Comparison of ENCODE assay signal across 1 cellular context in the genomic region with DNA sequence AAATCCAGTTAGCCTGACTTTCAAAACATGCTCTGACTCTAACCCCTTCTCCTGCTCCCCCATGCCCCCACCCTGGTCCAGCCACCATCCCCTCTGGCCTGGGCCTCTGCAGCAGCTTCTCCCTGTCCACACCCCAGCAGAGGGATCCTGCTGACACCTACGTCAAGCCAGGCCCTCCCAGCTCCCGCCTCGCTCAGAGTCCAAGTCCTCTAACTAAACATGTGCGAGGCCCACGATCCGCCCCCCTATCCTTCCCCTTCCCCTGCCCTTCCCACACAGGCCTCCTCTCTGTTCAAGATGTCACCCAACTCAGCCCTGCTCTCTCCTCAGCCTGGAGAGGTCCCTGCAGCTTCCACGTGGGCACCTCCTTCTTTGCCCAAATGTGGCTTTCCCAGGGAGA.
A peak's percentile ranks its signal among the peaks of the same experiment; 100 is the strongest.
TF ChIP-seq lines count a peak whose summit lies in the region.

No MANE protein-coding gene starts in this region.

TF ChIP-seq in HepG2, 621 proteins besides CTCF, POLR2A, EP300 and RAD21 (continued from another document):
- TF ChIP-seq, protein P1, sequence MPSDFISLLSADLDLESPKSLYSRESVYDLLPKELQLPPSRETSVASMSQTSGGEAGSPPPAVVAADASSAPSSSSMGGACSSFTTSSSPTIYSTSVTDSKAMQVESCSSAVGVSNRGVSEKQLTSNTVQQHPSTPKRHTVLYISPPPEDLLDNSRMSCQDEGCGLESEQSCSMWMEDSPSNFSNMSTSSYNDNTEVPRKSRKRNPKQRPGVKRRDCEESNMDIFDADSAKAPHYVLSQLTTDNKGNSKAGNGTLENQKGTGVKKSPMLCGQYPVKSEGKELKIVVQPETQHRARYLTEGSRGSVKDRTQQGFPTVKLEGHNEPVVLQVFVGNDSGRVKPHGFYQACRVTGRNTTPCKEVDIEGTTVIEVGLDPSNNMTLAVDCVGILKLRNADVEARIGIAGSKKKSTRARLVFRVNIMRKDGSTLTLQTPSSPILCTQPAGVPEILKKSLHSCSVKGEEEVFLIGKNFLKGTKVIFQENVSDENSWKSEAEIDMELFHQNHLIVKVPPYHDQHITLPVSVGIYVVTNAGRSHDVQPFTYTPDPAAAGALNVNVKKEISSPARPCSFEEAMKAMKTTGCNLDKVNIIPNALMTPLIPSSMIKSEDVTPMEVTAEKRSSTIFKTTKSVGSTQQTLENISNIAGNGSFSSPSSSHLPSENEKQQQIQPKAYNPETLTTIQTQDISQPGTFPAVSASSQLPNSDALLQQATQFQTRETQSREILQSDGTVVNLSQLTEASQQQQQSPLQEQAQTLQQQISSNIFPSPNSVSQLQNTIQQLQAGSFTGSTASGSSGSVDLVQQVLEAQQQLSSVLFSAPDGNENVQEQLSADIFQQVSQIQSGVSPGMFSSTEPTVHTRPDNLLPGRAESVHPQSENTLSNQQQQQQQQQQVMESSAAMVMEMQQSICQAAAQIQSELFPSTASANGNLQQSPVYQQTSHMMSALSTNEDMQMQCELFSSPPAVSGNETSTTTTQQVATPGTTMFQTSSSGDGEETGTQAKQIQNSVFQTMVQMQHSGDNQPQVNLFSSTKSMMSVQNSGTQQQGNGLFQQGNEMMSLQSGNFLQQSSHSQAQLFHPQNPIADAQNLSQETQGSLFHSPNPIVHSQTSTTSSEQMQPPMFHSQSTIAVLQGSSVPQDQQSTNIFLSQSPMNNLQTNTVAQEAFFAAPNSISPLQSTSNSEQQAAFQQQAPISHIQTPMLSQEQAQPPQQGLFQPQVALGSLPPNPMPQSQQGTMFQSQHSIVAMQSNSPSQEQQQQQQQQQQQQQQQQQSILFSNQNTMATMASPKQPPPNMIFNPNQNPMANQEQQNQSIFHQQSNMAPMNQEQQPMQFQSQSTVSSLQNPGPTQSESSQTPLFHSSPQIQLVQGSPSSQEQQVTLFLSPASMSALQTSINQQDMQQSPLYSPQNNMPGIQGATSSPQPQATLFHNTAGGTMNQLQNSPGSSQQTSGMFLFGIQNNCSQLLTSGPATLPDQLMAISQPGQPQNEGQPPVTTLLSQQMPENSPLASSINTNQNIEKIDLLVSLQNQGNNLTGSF (CRISPR knock-in tag; IDR thresholded peaks at IDR 0.05), result no peak
- 0 out of 2 replicates have a peak, but pooled peaks have one; percentile 27 for TF ChIP-seq ZNF264 (CRISPR knock-in tag; IDR thresholded peaks at IDR 0.05)
- TF ChIP-seq ZNF367 (CRISPR knock-in tag; IDR thresholded peaks at IDR 0.05; ENCODE audit: borderline replicate concordance), result no peak
- TF ChIP-seq, protein P2, sequence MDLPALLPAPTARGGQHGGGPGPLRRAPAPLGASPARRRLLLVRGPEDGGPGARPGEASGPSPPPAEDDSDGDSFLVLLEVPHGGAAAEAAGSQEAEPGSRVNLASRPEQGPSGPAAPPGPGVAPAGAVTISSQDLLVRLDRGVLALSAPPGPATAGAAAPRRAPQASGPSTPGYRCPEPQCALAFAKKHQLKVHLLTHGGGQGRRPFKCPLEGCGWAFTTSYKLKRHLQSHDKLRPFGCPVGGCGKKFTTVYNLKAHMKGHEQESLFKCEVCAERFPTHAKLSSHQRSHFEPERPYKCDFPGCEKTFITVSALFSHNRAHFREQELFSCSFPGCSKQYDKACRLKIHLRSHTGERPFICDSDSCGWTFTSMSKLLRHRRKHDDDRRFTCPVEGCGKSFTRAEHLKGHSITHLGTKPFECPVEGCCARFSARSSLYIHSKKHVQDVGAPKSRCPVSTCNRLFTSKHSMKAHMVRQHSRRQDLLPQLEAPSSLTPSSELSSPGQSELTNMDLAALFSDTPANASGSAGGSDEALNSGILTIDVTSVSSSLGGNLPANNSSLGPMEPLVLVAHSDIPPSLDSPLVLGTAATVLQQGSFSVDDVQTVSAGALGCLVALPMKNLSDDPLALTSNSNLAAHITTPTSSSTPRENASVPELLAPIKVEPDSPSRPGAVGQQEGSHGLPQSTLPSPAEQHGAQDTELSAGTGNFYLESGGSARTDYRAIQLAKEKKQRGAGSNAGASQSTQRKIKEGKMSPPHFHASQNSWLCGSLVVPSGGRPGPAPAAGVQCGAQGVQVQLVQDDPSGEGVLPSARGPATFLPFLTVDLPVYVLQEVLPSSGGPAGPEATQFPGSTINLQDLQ (CRISPR knock-in tag; IDR thresholded peaks at IDR 0.05), result no peak
- TF ChIP-seq ARNTL (CRISPR knock-in tag; IDR thresholded peaks at IDR 0.05), result peak; percentile 30; the same call in 1 of the 2 replicates
- no peak for TF ChIP-seq ZNF205 (CRISPR knock-in tag; IDR thresholded peaks at IDR 0.05)
- TF ChIP-seq HNF4A (CRISPR knock-in tag; IDR thresholded peaks at IDR 0.05), result peak; percentile 88
- TF ChIP-seq HCFC1 (IDR thresholded peaks at IDR 0.05; ENCODE audit: low read depth, low read length), result no peak
- peak; percentile 76 for TF ChIP-seq TBX2 (CRISPR knock-in tag; IDR thresholded peaks at IDR 0.05; ENCODE audit: borderline replicate concordance)
- TF ChIP-seq ZNF501 (CRISPR knock-in tag; IDR thresholded peaks at IDR 0.05), result 0 out of 2 replicates have a peak, but pooled peaks have one; percentile 37
- no peak for TF ChIP-seq ZNF24 (IDR thresholded peaks at IDR 0.05)
- no peak for TF ChIP-seq ZC3H4 (CRISPR knock-in tag; IDR thresholded peaks at IDR 0.05; ENCODE audit: borderline replicate concordance)
- no peak for TF ChIP-seq ATRX (CRISPR knock-in tag; IDR thresholded peaks at IDR 0.05; ENCODE audit: borderline replicate concordance)
- TF ChIP-seq SAP130 (CRISPR knock-in tag; IDR thresholded peaks at IDR 0.05; ENCODE audit: low read depth), result peak; percentile 62; the same call in 1 of the 2 replicates
- TF ChIP-seq, protein P3, sequence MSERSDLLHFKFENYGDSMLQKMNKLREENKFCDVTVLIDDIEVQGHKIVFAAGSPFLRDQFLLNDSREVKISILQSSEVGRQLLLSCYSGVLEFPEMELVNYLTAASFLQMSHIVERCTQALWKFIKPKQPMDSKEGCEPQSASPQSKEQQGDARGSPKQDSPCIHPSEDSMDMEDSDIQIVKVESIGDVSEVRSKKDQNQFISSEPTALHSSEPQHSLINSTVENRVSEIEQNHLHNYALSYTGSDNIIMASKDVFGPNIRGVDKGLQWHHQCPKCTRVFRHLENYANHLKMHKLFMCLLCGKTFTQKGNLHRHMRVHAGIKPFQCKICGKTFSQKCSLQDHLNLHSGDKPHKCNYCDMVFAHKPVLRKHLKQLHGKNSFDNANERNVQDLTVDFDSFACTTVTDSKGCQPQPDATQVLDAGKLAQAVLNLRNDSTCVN (CRISPR knock-in tag; IDR thresholded peaks at IDR 0.05; ENCODE audit: borderline replicate concordance), result 0 out of 2 replicates have a peak, but pooled peaks have one; percentile 39
- TF ChIP-seq, protein P4, sequence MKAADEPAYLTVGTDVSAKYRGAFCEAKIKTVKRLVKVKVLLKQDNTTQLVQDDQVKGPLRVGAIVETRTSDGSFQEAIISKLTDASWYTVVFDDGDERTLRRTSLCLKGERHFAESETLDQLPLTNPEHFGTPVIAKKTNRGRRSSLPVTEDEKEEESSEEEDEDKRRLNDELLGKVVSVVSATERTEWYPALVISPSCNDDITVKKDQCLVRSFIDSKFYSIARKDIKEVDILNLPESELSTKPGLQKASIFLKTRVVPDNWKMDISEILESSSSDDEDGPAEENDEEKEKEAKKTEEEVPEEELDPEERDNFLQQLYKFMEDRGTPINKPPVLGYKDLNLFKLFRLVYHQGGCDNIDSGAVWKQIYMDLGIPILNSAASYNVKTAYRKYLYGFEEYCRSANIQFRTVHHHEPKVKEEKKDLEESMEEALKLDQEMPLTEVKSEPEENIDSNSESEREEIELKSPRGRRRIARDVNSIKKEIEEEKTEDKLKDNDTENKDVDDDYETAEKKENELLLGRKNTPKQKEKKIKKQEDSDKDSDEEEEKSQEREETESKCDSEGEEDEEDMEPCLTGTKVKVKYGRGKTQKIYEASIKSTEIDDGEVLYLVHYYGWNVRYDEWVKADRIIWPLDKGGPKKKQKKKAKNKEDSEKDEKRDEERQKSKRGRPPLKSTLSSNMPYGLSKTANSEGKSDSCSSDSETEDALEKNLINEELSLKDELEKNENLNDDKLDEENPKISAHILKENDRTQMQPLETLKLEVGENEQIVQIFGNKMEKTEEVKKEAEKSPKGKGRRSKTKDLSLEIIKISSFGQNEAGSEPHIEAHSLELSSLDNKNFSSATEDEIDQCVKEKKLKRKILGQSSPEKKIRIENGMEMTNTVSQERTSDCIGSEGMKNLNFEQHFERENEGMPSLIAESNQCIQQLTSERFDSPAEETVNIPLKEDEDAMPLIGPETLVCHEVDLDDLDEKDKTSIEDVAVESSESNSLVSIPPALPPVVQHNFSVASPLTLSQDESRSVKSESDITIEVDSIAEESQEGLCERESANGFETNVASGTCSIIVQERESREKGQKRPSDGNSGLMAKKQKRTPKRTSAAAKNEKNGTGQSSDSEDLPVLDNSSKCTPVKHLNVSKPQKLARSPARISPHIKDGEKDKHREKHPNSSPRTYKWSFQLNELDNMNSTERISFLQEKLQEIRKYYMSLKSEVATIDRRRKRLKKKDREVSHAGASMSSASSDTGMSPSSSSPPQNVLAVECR (CRISPR knock-in tag; IDR thresholded peaks at IDR 0.05; ENCODE audit: borderline replicate concordance), result peak; percentile 56; the same call in 1 of the 2 replicates
- TF ChIP-seq, protein P5, sequence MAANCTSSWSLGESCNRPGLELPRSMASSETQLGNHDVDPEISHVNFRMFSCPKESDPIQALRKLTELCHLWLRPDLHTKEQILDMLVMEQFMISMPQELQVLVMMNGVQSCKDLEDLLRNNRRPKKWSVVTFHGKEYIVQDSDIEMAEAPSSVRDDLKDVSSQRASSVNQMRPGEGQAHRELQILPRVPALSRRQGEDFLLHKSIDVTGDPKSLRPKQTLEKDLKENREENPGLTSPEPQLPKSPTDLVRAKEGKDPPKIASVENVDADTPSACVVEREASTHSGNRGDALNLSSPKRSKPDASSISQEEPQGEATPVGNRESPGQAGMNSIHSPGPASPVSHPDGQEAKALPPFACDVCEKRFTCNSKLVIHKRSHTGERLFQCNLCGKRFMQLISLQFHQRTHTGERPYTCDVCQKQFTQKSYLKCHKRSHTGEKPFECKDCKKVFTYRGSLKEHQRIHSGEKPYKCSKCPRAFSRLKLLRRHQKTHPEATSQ (CRISPR knock-in tag; IDR thresholded peaks at IDR 0.05; ENCODE audit: borderline replicate concordance), result no peak
- no peak for TF ChIP-seq TMF1 (CRISPR knock-in tag; IDR thresholded peaks at IDR 0.05; ENCODE audit: low read depth)
- peak; percentile 93 for TF ChIP-seq ZSCAN25 (CRISPR knock-in tag; IDR thresholded peaks at IDR 0.05)
- TF ChIP-seq SALL1 (CRISPR knock-in tag; IDR thresholded peaks at IDR 0.05), result peak; percentile 77
- TF ChIP-seq, protein P6, sequence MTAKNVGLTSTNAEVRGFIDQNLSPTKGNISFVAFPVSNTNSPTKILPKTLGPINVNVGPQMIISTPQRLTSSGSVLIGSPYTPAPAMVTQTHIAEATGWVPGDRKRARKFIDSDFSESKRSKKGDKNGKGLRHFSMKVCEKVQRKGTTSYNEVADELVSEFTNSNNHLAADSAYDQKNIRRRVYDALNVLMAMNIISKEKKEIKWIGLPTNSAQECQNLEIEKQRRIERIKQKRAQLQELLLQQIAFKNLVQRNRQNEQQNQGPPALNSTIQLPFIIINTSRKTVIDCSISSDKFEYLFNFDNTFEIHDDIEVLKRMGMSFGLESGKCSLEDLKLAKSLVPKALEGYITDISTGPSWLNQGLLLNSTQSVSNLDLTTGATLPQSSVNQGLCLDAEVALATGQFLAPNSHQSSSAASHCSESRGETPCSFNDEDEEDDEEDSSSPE (CRISPR knock-in tag; IDR thresholded peaks at IDR 0.05), result 0 out of 2 replicates have a peak, but pooled peaks have one; percentile 72
- no peak for TF ChIP-seq KLF11 (CRISPR knock-in tag; IDR thresholded peaks at IDR 0.05)
